ENCODE assay signal across 1 cellular context in the genomic region with DNA sequence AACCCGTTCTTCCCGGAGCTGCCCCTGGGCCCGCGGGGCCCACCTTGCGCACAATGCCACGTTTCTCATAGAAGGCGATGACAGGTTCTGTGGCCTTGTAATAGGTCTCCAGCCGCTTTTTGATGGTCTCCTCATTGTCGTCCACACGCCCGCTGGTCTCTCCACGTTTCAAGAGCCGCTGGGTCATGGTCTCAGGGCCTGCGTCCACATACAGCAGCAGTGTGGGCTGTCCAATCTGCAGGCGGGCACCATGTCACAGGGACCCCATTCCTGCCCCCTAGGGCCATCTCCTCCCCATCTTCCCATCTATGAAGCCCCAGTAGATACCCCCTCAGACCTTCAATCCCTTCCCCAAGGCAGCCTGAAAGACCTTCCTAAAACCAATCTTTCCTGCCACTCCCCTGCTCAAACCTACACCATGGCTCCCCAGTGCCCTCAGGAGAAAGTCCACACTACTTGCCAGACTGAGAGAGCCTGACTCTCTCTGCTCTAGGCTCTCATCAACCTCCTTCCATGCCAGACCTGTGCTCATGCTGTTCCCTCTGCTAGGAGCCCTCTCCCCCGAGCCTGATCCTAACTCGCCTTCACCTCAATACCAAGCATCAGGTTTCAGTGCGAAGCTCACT.
TF ChIP-seq lines count a peak whose summit lies in the region.

No MANE protein-coding gene starts in this region.

TF ChIP-seq in IMR-90, 13 proteins besides CTCF, POLR2A, EP300 and RAD21:
- TF ChIP-seq NFE2L2 (IDR thresholded peaks at IDR 0.05; ENCODE audit: low read depth, low read length), result no peak
- TF ChIP-seq, protein P1, sequence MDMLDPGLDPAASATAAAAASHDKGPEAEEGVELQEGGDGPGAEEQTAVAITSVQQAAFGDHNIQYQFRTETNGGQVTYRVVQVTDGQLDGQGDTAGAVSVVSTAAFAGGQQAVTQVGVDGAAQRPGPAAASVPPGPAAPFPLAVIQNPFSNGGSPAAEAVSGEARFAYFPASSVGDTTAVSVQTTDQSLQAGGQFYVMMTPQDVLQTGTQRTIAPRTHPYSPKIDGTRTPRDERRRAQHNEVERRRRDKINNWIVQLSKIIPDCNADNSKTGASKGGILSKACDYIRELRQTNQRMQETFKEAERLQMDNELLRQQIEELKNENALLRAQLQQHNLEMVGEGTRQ (IDR thresholded peaks at IDR 0.05; ENCODE audit: low read depth, low read length), result no peak
- no peak for TF ChIP-seq RCOR1 (IDR thresholded peaks at IDR 0.05; ENCODE audit: insufficient replicate concordance, low read length)
- no peak for TF ChIP-seq CEBPB (IDR thresholded peaks at IDR 0.05; ENCODE audit: low read depth, low read length)
- TF ChIP-seq FOS (IDR thresholded peaks at IDR 0.05; ENCODE audit: low read depth, low read length), result no peak
- no peak for TF ChIP-seq BHLHE40 (IDR thresholded peaks at IDR 0.05; ENCODE audit: low read depth, low read length)
- no peak for TF ChIP-seq MXI1 (IDR thresholded peaks at IDR 0.05; ENCODE audit: borderline replicate concordance, low read depth, low read length)
- TF ChIP-seq RFX5 (IDR thresholded peaks at IDR 0.05; ENCODE audit: low read depth, low read length), result no peak
- TF ChIP-seq, protein P2, sequence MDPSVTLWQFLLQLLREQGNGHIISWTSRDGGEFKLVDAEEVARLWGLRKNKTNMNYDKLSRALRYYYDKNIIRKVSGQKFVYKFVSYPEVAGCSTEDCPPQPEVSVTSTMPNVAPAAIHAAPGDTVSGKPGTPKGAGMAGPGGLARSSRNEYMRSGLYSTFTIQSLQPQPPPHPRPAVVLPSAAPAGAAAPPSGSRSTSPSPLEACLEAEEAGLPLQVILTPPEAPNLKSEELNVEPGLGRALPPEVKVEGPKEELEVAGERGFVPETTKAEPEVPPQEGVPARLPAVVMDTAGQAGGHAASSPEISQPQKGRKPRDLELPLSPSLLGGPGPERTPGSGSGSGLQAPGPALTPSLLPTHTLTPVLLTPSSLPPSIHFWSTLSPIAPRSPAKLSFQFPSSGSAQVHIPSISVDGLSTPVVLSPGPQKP (IDR thresholded peaks at IDR 0.05; ENCODE audit: borderline replicate concordance, low read depth, low read length), result no peak
- TF ChIP-seq CHD1 (IDR thresholded peaks at IDR 0.05; ENCODE audit: low read depth, low read length), result no peak
- no peak for TF ChIP-seq SMC3 (IDR thresholded peaks at IDR 0.05; ENCODE audit: low read depth, low read length)
